In the genomic region with DNA sequence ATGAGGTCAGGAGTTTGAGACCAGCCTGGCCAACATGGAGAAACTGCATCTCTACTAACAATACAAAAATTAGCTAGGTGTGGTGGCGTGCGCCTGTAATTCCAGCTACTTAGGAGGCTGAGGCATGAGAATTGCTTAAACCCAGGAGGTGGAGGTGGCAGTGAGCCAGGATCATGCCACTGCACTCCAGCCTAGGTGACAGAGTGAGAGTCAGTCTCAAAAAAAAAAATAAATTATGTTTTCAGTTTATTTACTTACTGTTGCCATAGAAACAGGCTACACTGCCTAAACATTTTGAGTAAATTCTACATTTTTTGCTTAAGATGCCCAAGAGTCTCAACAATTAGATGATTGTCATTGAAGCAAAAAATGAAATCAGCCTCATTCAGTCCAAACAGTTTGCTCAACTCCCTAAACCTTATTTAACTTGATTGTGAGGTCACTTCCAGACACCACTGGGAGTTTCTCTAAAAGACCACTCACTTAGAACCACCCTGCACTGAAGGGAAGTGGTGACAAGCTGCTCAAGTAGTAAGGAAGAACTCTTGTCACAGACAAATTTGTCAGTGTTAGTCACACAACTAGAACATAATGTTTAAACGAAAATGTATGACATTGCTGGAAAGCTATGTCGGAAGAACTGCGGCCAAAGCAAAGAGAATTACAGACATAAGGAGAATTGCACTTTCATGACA, we compare ENCODE assay signal across 10 cellular contexts. TPM values are rescaled to one million over a fixed set of nuclear protein-coding genes. Genes with fewer than 3 reads are reported as not detected.
DNase-seq lines count a peak whose midpoint lies in the region; ATAC-seq and TF ChIP-seq lines count a peak whose summit lies in the region.
"Had no signal": no experiment of that assay in that cellular context is flagged by ENCODE, and none has a peak within 500 bp of the region (broad histone marks: within the 10 kb centered on the region; RNA-seq: fewer than 3 reads in every experiment).

No MANE protein-coding gene starts in this region.

- no peak overlapping the region for H3K4me3 ChIP-seq in SJSA1
- no peak overlapping the region for H3K4me3 ChIP-seq in foreskin fibroblast (ENCODE audit: low read depth in 1 of 2, low read length in 2 of 2)
- H3K4me3 ChIP-seq in prostate gland, result no peak overlapping the region

- 70% methylated on average over 5 of the region's 5 CpGs for WGBS in prostate gland

- TF ChIP-seq POLR2A in prostate gland (IDR thresholded peaks at IDR 0.05), result no peak

- H3K27ac ChIP-seq in SJSA1, result peak overlapping the region; percentile 89
- H3K27ac ChIP-seq in prostate gland, result no peak overlapping the region

- TF ChIP-seq CTCF in foreskin fibroblast (IDR thresholded peaks at IDR 0.05; ENCODE audit: low read depth, low read length), result no peak
- TF ChIP-seq CTCF in prostate gland (IDR thresholded peaks at IDR 0.05), result no peak

- H3K36me3 ChIP-seq in SJSA1 (no peaks in the 10 kb centered on the region), prostate gland (no peaks in the 10 kb centered on the region)

- intact Hi-C loops in prostate gland (cut with DNase I), result no loop called here

- H3K9me3 ChIP-seq in SJSA1 (replicated peaks) (no peaks in the 10 kb centered on the region), prostate gland (no peaks in the 10 kb centered on the region)

- H3K27me3 ChIP-seq in SJSA1 (replicated peaks), result no peaks in the 10 kb centered on the region
- H3K27me3 ChIP-seq in prostate gland (replicated peaks; ENCODE audit: insufficient read depth), result no peaks in the 10 kb centered on the region

- peak; percentile 31 for DNase-seq in GM03348 (ENCODE audit: low spot score)
- peak; percentile 65 to 79 for DNase-seq in SJSA1 (ENCODE audit: low read depth in 1 of 2, low spot score in 2 of 2)
- peak; percentile 92 to 93 for DNase-seq in foreskin fibroblast
- DNase-seq in pulmonary artery endothelial cell (ENCODE audit: low read depth, low spot score), result peak; percentile 22
- no peak for DNase-seq in NCI-H1694 treated with DMSO at 0.1 percent for 48 hours (lab: John Stamatoyannopoulos, UW)
- no peak for DNase-seq in prostate gland (ENCODE audit: low spot score)
- DNase-seq in DMS 273 (lab: John Stamatoyannopoulos, UW; ENCODE audit: unreplicated experiment), result no peak
- DNase-seq: midbrain, NCI-H2029 had no signal

- H3K4me1 ChIP-seq in SJSA1 (replicated peaks), result peaks cover 23% of the 10 kb centered on the region
- H3K4me1 ChIP-seq in prostate gland (replicated peaks), result no peaks in the 10 kb centered on the region

- no peak for ATAC-seq in GM19351 (IDR thresholded peaks at IDR 0.05; ENCODE audit: unreplicated experiment)

RNA-seq across cellular contexts. Expression of gene GNPNAT1, which starts 9.8 kb away (rescaled TPM):
- 28.3 and 36.0 TPM in 2 replicates for total RNA-seq in SJSA1 (2014; rRNA removed; shearing (Covaris generic))
- total RNA-seq in pulmonary artery endothelial cell, result 46.2 and 47.8 TPM in 2 replicates
- 10 to 100 TPM; 26.2 to 41.4 TPM for total RNA-seq in prostate gland

Comparison
In these comparisons a context has a peak if more than half of its experiments do, and no peak if none do; other contexts are left out.
1. DNase-seq: peak in GM03348 (single experiment), SJSA1 (2 of 2), foreskin fibroblast (2 of 2) and pulmonary artery endothelial cell (single experiment); none in NCI-H1694 treated with DMSO at 0.1 percent for 48 hours (single experiment), prostate gland (single experiment) and DMS 273 (single experiment).